ENCODE assay signal across 13 cellular contexts in the genomic region with DNA sequence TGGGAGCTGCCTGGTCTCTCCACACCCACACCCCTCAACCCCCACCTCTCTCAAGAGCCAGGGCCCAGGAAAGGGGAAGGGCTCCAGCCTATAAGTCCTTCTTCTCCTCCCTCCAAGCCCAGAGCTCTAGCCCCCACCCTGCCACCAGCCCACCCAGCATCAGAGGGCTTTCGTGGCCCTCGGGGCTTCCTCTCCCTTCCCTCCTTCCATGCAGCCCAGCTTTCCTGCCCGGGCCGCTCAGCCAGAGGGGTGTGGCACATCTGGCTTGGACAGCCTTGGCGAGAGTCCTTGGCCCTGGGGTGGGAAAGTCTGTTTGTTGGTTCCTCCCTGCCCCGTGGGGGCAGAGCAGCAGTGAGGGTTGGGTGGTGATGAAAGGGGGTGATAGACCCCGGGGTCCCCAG. TPM values are rescaled to one million over a fixed set of nuclear protein-coding genes. Genes with fewer than 3 reads are reported as not detected.
DNase-seq lines count a peak whose midpoint lies in the region; ATAC-seq and TF ChIP-seq lines count a peak whose summit lies in the region.
"Had no signal": no experiment of that assay in that cellular context is flagged by ENCODE, and none has a peak within 500 bp of the region (broad histone marks: within the 10 kb centered on the region; RNA-seq: fewer than 3 reads in every experiment).

No MANE protein-coding gene starts in this region.

- peak overlapping the region; percentile 20 for H3K4me2 ChIP-seq in hepatocyte

- H3K4me1 ChIP-seq in breast epithelium (peaks cover 5 to 15% of the 10 kb centered on the region in 2 donors), hepatocyte (ENCODE audit: insufficient read depth) (peaks cover 14% of the 10 kb centered on the region)

- WGBS in hepatocyte (ENCODE audit: low lambda C conversion rate, missing lambda C conversion rate) = 27% methylated on average over 7 of the region's 7 CpGs

- no peak for ATAC-seq in HG03342 (IDR thresholded peaks at IDR 0.05; ENCODE audit: unreplicated experiment)
- no peak for ATAC-seq in stimulated activated naive CD8-positive, alpha-beta T cell treated with anti-CD3 and anti-CD28 coated beads, Interleukin-15, Interleukin-2, amounts not matched to agents 100 U/mL and 50 U/mL, for 24 hours
- ATAC-seq: upper lobe of right lung had no signal

- DNase-seq in GM03348 (ENCODE audit: low spot score) (peak; percentile 84), breast epithelium (ENCODE audit: low spot score in 2 of 2) (no peak), hepatocyte (ENCODE audit: low spot score) (no peak), DMS79 treated with DMSO at 0.1 percent for 48 hours (lab: John Stamatoyannopoulos, UW) (no peak), activated gamma-delta T cell (lab: John Stamatoyannopoulos, UW) (no peak)
- no peak for DNase-seq in stimulated activated naive CD8-positive, alpha-beta T cell treated with anti-CD3 and anti-CD28 coated beads, Interleukin-15, Interleukin-2, amounts not matched to agents 100 U/mL and 50 U/mL, for 24 hours
- DNase-seq: activated naive CD8-positive, alpha-beta T cell treated with anti-CD3 and anti-CD28 coated beads, Interleukin-2, amount 10 ng/mL, durations not matched to agents 7 days and 5 days; NCI-H526; nucleus accumbens; SW 1271; upper lobe of right lung had no signal

- TF ChIP-seq POLR2A in breast epithelium (IDR thresholded peaks at IDR 0.05) = no peak

- H3K36me3 ChIP-seq in breast epithelium (no peaks in the 10 kb centered on the region), hepatocyte (replicated peaks; ENCODE audit: insufficient read depth, low read depth) (no peaks in the 10 kb centered on the region)
- H3K36me3 ChIP-seq: upper lobe of right lung had no signal

- H3K79me2 ChIP-seq in hepatocyte = peaks cover 3% of the 10 kb centered on the region

- H4K20me1 ChIP-seq in hepatocyte (ENCODE audit: insufficient read depth, poor library complexity, severe bottlenecking) = peaks cover 2% of the 10 kb centered on the region

- no peaks in the 10 kb centered on the region for H3K9me3 ChIP-seq in breast epithelium
- H3K9me3 ChIP-seq in hepatocyte (ENCODE audit: low read depth) = no peaks in the 10 kb centered on the region
- H3K9me3 ChIP-seq: upper lobe of right lung had no signal

- H2AFZ ChIP-seq in hepatocyte = no peak overlapping the region

- intact Hi-C loops in breast epithelium (cut with DNase I; ENCODE audit: low total_unique reads) = no loop called here

- H3K9me2 ChIP-seq in hepatocyte (replicated peaks; ENCODE audit: insufficient read depth) = no peaks in the 10 kb centered on the region

- TF ChIP-seq CTCF in breast epithelium (IDR thresholded peaks at IDR 0.05) (no peak), hepatocyte (IDR thresholded peaks at IDR 0.05; ENCODE audit: poor library complexity) (no peak)

- no peaks in the 10 kb centered on the region for H3K27me3 ChIP-seq in breast epithelium
- no peaks in the 10 kb centered on the region for H3K27me3 ChIP-seq in hepatocyte
- H3K27me3 ChIP-seq: upper lobe of right lung had no signal

- H3K4me3 ChIP-seq in breast epithelium (peak overlapping the region in 1 of 3 donors; percentile 33), hepatocyte (no peak overlapping the region), skin epidermis (no peak overlapping the region)
- H3K4me3 ChIP-seq: upper lobe of right lung had no signal

- H3K27ac ChIP-seq in breast epithelium (peak overlapping the region; percentile 68 to 73), hepatocyte (peak overlapping the region; percentile 58), skin epidermis (peak overlapping the region in 19 of 21 experiments; percentile 37 to 85 (median 72))
- H3K27ac ChIP-seq: upper lobe of right lung had no signal

RNA-seq across cellular contexts. Expression of a gene that starts 7.1 kb away (rescaled TPM):
- 100 to 1,000 TPM; 141 to 577 (median 154) TPM for total RNA-seq in breast epithelium
- 22.9 and 27.6 TPM in 2 replicates for total RNA-seq in hepatocyte
- 16.2 TPM in 2 replicates for polyA plus RNA-seq in hepatocyte
